Comparison of ENCODE assay signal across 12 cellular contexts in the genomic region with DNA sequence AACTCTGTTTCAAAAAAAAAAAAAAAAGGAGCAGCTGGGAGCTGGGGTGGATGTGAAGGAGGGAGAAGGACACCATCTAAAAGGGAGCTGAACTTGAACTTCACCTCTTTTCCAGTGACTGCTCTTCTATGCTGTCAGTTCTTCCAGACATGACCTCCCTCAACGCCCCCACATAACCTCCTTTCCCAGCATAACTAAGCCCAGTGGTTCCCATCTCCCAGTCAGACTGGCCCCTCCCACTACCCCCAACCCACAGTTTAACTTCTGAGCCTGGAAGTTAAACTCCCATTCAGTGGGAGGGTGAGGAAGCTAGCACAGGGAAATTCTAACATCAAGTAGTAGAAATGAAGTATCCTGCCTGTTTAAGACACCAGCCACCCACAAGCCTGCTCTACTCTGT. TPM values are rescaled to one million over a fixed set of nuclear protein-coding genes. Genes with fewer than 3 reads are reported as not detected.
DNase-seq lines count a peak whose midpoint lies in the region; ATAC-seq and TF ChIP-seq lines count a peak whose summit lies in the region.
"Had no signal": no experiment of that assay in that cellular context is flagged by ENCODE, and none has a peak within 500 bp of the region (broad histone marks: within the 10 kb centered on the region; RNA-seq: fewer than 3 reads in every experiment).

No MANE protein-coding gene starts in this region.

- WGBS in endodermal cell (ENCODE audit: insufficient coverage in 1 of 2, insufficient read length in 1 of 2), 2 experiments = 70 to 80% methylated on average over 1 of the region's 1 CpG

- peaks cover 30% of the 10 kb centered on the region for H3K4me1 Mint-ChIP-seq in T-helper 2 cell treated with Interferon-gamma antibody and Interleukin-4, amounts not matched to agents 5 μg/mL and 100 μg/mL, for 36 hours (ENCODE audit: low read depth)
- H3K4me1 Mint-ChIP-seq in endodermal cell = peaks cover 6% of the 10 kb centered on the region

- no peaks in the 10 kb centered on the region for H3K27me3 ChIP-seq in OCI-LY1 (ENCODE audit: insufficient read depth, low read length)
- H3K27me3 ChIP-seq in endodermal cell (ENCODE audit: control insufficient read depth, insufficient read depth, low read length, poor library complexity, severe bottlenecking) = no peaks in the 10 kb centered on the region
- no peaks in the 10 kb centered on the region for H3K27me3 ChIP-seq in gastrocnemius medialis

- DNase-seq in T-helper 2 cell treated with Interferon-gamma antibody and Interleukin-4, amounts not matched to agents 5 μg/mL and 100 μg/mL, for 36 hours (ENCODE audit: low spot score) = no peak
- no peak for DNase-seq in T-helper 2 cell
- DNase-seq in endodermal cell = no peak
- DNase-seq in gastrocnemius medialis = no peak
- DNase-seq in NCI-H524 treated with DMSO at 0.1 percent for 48 hours (lab: John Stamatoyannopoulos, UW) = no peak
- no peak for DNase-seq in activated CD4-positive, alpha-beta T cell treated with anti-CD3 and anti-CD28 coated beads for 4 hours
- DNase-seq in SKM-1 treated with dmso at 0.1 percent for 144 hours (lab: John Stamatoyannopoulos, UW; ENCODE audit: unreplicated experiment) = no peak
- DNase-seq: effector memory CD4-positive, alpha-beta T cell; H7; nucleus accumbens had no signal

- H3K4me1 ChIP-seq in OCI-LY1 (ENCODE audit: insufficient read depth, low read length, severe bottlenecking) = peaks cover 24% of the 10 kb centered on the region
- peaks cover 5% of the 10 kb centered on the region for H3K4me1 ChIP-seq in endodermal cell (ENCODE audit: control insufficient read depth, insufficient read depth, low read length)
- H3K4me1 ChIP-seq in gastrocnemius medialis = peaks cover 69 to 70% of the 10 kb centered on the region in 2 donors

- H3K9ac ChIP-seq in OCI-LY1 (ENCODE audit: low read length) (peak overlapping the region; percentile 10; the same call in 1 of the 2 replicates), endodermal cell (ENCODE audit: extremely low read depth, low read length, poor library complexity, severe bottlenecking) (no peak overlapping the region)

- intact Hi-C loops in gastrocnemius medialis (cut with DNase I; ENCODE audit: low total_unique reads) = no loop called here

- H3K4me2 ChIP-seq in OCI-LY1 (ENCODE audit: low read length) = no peak overlapping the region; the same call in 1 of the 2 replicates

- H3K9me3 ChIP-seq in OCI-LY1 (ENCODE audit: low read length) = no peaks in the 10 kb centered on the region
- no peaks in the 10 kb centered on the region for H3K9me3 ChIP-seq in endodermal cell (ENCODE audit: control insufficient read depth, low read length)
- no peaks in the 10 kb centered on the region for H3K9me3 ChIP-seq in gastrocnemius medialis

- no peak for TF ChIP-seq CTCF in OCI-LY1 (IDR thresholded peaks at IDR 0.05; ENCODE audit: low read length)
- TF ChIP-seq CTCF in endodermal cell (conservative IDR thresholded peaks at IDR 0.05) = no peak
- no peak for TF ChIP-seq CTCF in gastrocnemius medialis (IDR thresholded peaks at IDR 0.05 in 4 of 5, conservative IDR thresholded peaks at IDR 0.05 in 1 of 5)

- no peaks in the 10 kb centered on the region for H3K9me3 Mint-ChIP-seq in T-helper 2 cell treated with Interferon-gamma antibody and Interleukin-4, amounts not matched to agents 5 μg/mL and 100 μg/mL, for 36 hours
- no peaks in the 10 kb centered on the region for H3K9me3 Mint-ChIP-seq in endodermal cell

- peaks cover 10% of the 10 kb centered on the region for H3K79me2 ChIP-seq in OCI-LY1 (ENCODE audit: insufficient read depth, low read length)

- peaks cover 48% of the 10 kb centered on the region for H3K36me3 Mint-ChIP-seq in T-helper 2 cell treated with Interferon-gamma antibody and Interleukin-4, amounts not matched to agents 5 μg/mL and 100 μg/mL, for 36 hours (ENCODE audit: low read depth)
- H3K36me3 Mint-ChIP-seq in endodermal cell (ENCODE audit: low read depth) = peaks cover 35% of the 10 kb centered on the region

- H3K27ac Mint-ChIP-seq in T-helper 2 cell treated with Interferon-gamma antibody and Interleukin-4, amounts not matched to agents 5 μg/mL and 100 μg/mL, for 36 hours = peak overlapping the region; percentile 17
- H3K27ac Mint-ChIP-seq in endodermal cell = no peak overlapping the region

- H3K27ac ChIP-seq in OCI-LY1 (ENCODE audit: low read depth, low read length, poor library complexity, severe bottlenecking) (no peak overlapping the region), endodermal cell (ENCODE audit: low read depth, low read length) (no peak overlapping the region), gastrocnemius medialis (peak overlapping the region; percentile 74 to 92 (median 81))

- H3K4me3 Mint-ChIP-seq in T-helper 2 cell treated with Interferon-gamma antibody and Interleukin-4, amounts not matched to agents 5 μg/mL and 100 μg/mL, for 36 hours = peak overlapping the region; percentile 99
- H3K4me3 Mint-ChIP-seq in endodermal cell = peak overlapping the region; percentile 98

- in situ Hi-C loops in gastrocnemius medialis (cut with MboI; ENCODE audit: low sequenced_read_pairs in 4 of 4) = no loop called here

- no peak overlapping the region for H2AFZ ChIP-seq in OCI-LY1 (ENCODE audit: low read length)

- no peaks in the 10 kb centered on the region for H3F3A ChIP-seq in OCI-LY1 (ENCODE audit: insufficient read depth, low read length)

- H3K9me2 ChIP-seq in OCI-LY1 (ENCODE audit: low read depth, low read length) = no peaks in the 10 kb centered on the region

- H4K20me1 ChIP-seq in OCI-LY1 (ENCODE audit: insufficient read depth, low read length) = no peaks in the 10 kb centered on the region

- H3K36me3 ChIP-seq in OCI-LY1 (ENCODE audit: insufficient read depth, low read length) (peaks cover 42% of the 10 kb centered on the region), endodermal cell (ENCODE audit: control insufficient read depth, insufficient read depth, low read length) (peaks cover 38% of the 10 kb centered on the region), gastrocnemius medialis (peaks cover 0 to 40% of the 10 kb centered on the region in 2 donors)

- ATAC-seq in gastrocnemius medialis = no peak

- H3K27me3 Mint-ChIP-seq in T-helper 2 cell treated with Interferon-gamma antibody and Interleukin-4, amounts not matched to agents 5 μg/mL and 100 μg/mL, for 36 hours (ENCODE audit: low read depth) = no peaks in the 10 kb centered on the region
- no peaks in the 10 kb centered on the region for H3K27me3 Mint-ChIP-seq in endodermal cell (ENCODE audit: insufficient read depth)

- H3K4me3 ChIP-seq in OCI-LY1 (ENCODE audit: low read depth, low read length, poor library complexity, severe bottlenecking) (no peak overlapping the region), endodermal cell (ENCODE audit: low read length) (peak overlapping the region; percentile 94), gastrocnemius medialis (peak overlapping the region in 1 of 4 donors; percentile 91)

- no peak for TF ChIP-seq POLR2A in gastrocnemius medialis (IDR thresholded peaks at IDR 0.05)

RNA-seq across cellular contexts. Expression of a gene that starts 1.8 kb away (rescaled TPM):
- total RNA-seq in endodermal cell (10 to 100 TPM; 53.4 to 56.6 TPM), gastrocnemius medialis (10 to 100 TPM; 11.1 to 34.8 (median 24.6) TPM)
- 27.0 TPM for polyA plus RNA-seq in endodermal cell (2013, experiment 1 of 2)
- polyA plus RNA-seq in endodermal cell (2013, experiment 2 of 2) = 28.4 TPM

RNA-seq across cellular contexts. Expression of a gene that starts 2.2 kb away (rescaled TPM):
- total RNA-seq in endodermal cell = 10 to 100 TPM; 13.2 to 18.9 TPM
- polyA plus RNA-seq in endodermal cell (2013, experiment 1 of 2) = 8.9 TPM
- polyA plus RNA-seq in endodermal cell (2013, experiment 2 of 2) = 6.5 TPM
- total RNA-seq in gastrocnemius medialis = 10 to 100 TPM; 17.7 to 25.2 (median 19.3) TPM

RNA-seq across cellular contexts. Expression of a gene that starts 20.4 kb away (rescaled TPM):
- total RNA-seq in endodermal cell (1 to 10 TPM in 1 of 2 donors, under 1 TPM in 1; 0.89 to 1.5 TPM), gastrocnemius medialis (1 to 10 TPM in 2 of 4 donors, not detected in 2; 1.4 to 3.0 TPM)
- 0.93 TPM for polyA plus RNA-seq in endodermal cell (2013, experiment 1 of 2)
- 0.62 TPM for polyA plus RNA-seq in endodermal cell (2013, experiment 2 of 2)
- total RNA-seq: A673, H7 had no signal

Comparison
In these comparisons a context has a peak if more than half of its experiments do, and no peak if none do; other contexts are left out.
1. H3K27ac ChIP-seq: peak in gastrocnemius medialis (4 of 4); none in OCI-LY1 (single experiment) and endodermal cell (single experiment).